ENCODE assay signal across 1 cellular context in the genomic region with DNA sequence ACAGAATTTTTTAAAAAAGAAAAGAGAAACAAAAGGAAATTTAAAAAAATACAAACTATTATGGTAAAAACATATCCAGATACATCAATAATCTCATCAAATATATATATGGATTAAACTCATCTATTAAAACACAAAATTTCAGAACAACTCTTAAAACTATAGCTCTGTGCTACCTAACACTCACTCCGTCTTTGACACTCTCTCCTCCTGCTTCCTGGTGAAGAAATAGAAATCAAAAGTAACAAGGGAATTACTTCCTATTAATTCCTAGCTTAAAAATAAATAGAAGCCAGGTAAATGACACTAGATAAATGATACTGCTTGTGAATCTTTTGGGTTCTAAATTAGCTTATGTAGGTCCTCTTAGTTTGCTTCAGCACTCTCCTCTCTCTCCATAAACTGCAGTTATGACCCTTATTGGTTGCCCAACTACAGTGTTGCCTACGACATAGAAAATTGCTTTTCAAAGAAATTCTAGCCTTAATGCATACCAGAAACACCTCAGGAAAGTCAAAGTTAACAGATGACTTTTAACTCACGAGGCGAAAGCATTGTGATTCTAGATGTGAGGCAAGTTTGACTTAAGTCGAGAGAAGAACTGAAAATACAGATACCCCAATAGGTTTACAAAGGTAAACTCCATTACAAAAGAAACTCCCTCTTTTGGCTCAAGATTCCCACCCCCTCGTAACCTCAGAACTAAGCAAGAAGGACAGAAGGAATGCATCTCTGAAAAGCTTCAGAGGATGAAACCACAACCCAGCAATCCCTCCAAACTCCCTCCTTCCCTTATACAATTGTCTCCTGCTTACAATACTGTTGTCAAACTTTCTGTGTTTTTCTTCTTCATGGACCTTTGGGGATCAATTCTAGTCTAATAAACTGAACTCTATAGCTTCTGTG.
TF ChIP-seq lines count a peak whose summit lies in the region.

No MANE protein-coding gene starts in this region.

TF ChIP-seq in HepG2, 621 proteins besides CTCF, POLR2A, EP300 and RAD21 (continued from another document):
- TF ChIP-seq, protein P1, sequence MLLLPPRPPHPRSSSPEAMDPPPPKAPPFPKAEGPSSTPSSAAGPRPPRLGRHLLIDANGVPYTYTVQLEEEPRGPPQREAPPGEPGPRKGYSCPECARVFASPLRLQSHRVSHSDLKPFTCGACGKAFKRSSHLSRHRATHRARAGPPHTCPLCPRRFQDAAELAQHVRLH (CRISPR knock-in tag; IDR thresholded peaks at IDR 0.05; ENCODE audit: borderline replicate concordance, low read depth), result no peak
- no peak for TF ChIP-seq ZNF780A (CRISPR knock-in tag; IDR thresholded peaks at IDR 0.05)
- TF ChIP-seq ZBTB8A (CRISPR knock-in tag; IDR thresholded peaks at IDR 0.05; ENCODE audit: borderline replicate concordance, low read depth), result no peak
- TF ChIP-seq ZNF737 (CRISPR knock-in tag; IDR thresholded peaks at IDR 0.05; ENCODE audit: borderline replicate concordance), result no peak
- TF ChIP-seq, protein P2, sequence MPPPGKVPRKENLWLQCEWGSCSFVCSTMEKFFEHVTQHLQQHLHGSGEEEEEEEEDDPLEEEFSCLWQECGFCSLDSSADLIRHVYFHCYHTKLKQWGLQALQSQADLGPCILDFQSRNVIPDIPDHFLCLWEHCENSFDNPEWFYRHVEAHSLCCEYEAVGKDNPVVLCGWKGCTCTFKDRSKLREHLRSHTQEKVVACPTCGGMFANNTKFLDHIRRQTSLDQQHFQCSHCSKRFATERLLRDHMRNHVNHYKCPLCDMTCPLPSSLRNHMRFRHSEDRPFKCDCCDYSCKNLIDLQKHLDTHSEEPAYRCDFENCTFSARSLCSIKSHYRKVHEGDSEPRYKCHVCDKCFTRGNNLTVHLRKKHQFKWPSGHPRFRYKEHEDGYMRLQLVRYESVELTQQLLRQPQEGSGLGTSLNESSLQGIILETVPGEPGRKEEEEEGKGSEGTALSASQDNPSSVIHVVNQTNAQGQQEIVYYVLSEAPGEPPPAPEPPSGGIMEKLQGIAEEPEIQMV (CRISPR knock-in tag; IDR thresholded peaks at IDR 0.05; ENCODE audit: low read depth), result no peak
- TF ChIP-seq, protein P3, sequence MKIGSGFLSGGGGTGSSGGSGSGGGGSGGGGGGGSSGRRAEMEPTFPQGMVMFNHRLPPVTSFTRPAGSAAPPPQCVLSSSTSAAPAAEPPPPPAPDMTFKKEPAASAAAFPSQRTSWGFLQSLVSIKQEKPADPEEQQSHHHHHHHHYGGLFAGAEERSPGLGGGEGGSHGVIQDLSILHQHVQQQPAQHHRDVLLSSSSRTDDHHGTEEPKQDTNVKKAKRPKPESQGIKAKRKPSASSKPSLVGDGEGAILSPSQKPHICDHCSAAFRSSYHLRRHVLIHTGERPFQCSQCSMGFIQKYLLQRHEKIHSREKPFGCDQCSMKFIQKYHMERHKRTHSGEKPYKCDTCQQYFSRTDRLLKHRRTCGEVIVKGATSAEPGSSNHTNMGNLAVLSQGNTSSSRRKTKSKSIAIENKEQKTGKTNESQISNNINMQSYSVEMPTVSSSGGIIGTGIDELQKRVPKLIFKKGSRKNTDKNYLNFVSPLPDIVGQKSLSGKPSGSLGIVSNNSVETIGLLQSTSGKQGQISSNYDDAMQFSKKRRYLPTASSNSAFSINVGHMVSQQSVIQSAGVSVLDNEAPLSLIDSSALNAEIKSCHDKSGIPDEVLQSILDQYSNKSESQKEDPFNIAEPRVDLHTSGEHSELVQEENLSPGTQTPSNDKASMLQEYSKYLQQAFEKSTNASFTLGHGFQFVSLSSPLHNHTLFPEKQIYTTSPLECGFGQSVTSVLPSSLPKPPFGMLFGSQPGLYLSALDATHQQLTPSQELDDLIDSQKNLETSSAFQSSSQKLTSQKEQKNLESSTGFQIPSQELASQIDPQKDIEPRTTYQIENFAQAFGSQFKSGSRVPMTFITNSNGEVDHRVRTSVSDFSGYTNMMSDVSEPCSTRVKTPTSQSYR (CRISPR knock-in tag; IDR thresholded peaks at IDR 0.05; ENCODE audit: borderline replicate concordance), result no peak
- no peak for TF ChIP-seq MLLT10 (CRISPR knock-in tag; IDR thresholded peaks at IDR 0.05)
- no peak for TF ChIP-seq ZSCAN31 (CRISPR knock-in tag; IDR thresholded peaks at IDR 0.05; ENCODE audit: low read depth)
- TF ChIP-seq, protein P4, sequence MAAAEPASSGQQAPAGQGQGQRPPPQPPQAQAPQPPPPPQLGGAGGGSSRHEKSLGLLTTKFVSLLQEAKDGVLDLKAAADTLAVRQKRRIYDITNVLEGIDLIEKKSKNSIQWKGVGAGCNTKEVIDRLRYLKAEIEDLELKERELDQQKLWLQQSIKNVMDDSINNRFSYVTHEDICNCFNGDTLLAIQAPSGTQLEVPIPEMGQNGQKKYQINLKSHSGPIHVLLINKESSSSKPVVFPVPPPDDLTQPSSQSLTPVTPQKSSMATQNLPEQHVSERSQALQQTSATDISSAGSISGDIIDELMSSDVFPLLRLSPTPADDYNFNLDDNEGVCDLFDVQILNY (CRISPR knock-in tag; conservative IDR thresholded peaks at IDR 0.05), result no peak
- TF ChIP-seq, protein P5, sequence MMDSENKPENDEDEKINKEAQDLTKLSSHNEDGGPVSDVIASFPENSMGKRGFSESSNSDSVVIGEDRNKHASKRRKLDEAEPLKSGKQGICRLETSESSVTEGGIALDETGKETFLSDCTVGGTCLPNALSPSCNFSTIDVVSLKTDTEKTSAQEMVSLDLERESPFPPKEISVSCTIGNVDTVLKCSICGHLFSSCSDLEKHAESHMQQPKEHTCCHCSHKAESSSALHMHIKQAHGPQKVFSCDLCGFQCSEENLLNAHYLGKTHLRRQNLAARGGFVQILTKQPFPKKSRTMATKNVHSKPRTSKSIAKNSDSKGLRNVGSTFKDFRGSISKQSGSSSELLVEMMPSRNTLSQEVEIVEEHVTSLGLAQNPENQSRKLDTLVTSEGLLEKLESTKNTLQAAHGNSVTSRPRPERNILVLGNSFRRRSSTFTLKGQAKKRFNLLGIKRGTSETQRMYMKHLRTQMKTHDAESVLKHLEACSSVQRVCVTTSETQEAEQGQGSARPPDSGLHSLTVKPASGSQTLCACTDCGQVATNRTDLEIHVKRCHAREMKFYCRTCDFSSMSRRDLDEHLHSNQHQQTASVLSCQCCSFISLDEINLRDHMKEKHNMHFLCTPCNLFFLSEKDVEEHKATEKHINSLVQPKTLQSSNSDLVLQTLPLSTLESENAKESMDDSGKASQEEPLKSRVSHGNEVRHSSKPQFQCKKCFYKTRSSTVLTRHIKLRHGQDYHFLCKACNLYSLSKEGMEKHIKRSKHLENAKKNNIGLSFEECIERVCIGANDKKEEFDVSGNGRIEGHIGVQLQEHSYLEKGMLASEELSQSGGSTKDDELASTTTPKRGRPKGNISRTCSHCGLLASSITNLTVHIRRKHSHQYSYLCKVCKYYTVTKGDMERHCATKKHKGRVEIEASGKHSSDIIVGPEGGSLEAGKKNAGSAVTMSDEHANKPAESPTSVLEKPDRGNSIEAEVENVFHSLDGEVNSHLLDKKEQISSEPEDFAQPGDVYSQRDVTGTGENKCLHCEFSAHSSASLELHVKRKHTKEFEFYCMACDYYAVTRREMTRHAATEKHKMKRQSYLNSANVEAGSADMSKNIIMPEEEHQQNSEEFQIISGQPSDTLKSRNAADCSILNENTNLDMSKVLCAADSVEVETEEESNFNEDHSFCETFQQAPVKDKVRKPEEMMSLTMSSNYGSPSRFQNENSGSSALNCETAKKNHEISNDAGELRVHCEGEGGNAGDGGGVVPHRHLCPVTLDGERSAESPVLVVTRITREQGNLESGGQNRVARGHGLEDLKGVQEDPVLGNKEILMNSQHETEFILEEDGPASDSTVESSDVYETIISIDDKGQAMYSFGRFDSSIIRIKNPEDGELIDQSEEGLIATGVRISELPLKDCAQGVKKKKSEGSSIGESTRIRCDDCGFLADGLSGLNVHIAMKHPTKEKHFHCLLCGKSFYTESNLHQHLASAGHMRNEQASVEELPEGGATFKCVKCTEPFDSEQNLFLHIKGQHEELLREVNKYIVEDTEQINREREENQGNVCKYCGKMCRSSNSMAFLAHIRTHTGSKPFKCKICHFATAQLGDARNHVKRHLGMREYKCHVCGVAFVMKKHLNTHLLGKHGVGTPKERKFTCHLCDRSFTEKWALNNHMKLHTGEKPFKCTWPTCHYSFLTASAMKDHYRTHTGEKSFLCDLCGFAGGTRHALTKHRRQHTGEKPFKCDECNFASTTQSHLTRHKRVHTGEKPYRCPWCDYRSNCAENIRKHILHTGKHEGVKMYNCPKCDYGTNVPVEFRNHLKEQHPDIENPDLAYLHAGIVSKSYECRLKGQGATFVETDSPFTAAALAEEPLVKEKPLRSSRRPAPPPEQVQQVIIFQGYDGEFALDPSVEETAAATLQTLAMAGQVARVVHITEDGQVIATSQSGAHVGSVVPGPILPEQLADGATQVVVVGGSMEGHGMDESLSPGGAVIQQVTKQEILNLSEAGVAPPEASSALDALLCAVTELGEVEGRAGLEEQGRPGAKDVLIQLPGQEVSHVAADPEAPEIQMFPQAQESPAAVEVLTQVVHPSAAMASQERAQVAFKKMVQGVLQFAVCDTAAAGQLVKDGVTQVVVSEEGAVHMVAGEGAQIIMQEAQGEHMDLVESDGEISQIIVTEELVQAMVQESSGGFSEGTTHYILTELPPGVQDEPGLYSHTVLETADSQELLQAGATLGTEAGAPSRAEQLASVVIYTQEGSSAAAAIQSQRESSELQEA (CRISPR knock-in tag; IDR thresholded peaks at IDR 0.05; ENCODE audit: not compliant biosample characterization), result no peak
- TF ChIP-seq NFE2L2 (IDR thresholded peaks at IDR 0.05; ENCODE audit: low read length), result no peak
- TF ChIP-seq MTA1 (CRISPR knock-in tag; IDR thresholded peaks at IDR 0.05; ENCODE audit: borderline replicate concordance), result no peak
